Comparison of ENCODE assay signal across 15 cellular contexts in the genomic region with DNA sequence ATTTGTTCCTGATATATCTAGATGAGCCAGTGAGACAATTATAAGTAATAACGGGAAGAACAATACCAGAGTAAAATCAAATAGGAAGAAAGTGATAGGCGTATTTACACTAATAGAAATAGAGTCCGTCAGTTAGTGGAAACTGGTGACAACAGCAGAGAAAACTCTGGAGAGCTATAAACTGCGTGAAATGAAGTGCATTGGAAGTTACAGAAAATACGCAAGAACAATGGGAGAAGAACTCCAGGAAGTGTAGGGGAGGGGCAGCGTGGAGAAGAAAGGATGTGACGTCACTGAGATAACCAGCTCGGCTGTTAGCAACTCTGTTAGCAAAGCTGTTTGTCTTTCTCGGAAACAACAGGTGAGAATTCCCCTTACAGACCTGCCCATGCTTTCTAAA. TPM values are rescaled to one million over a fixed set of nuclear protein-coding genes. Genes with fewer than 3 reads are reported as not detected.
"Had no signal": no experiment of that assay in that cellular context is flagged by ENCODE, and none has a peak within 500 bp of the region (broad histone marks: within the 10 kb centered on the region; RNA-seq: fewer than 3 reads in every experiment).

A gene (plus strand): TSS at position 301 of the 400 bp plus-strand sequence. CDS start 178 bp downstream, outside the sequence.

RNA-seq across cellular contexts. Expression of the gene that starts here (rescaled TPM):
- total RNA-seq: activated B cell treated with CpG ODN at 0.5 μM for 24 hours; activated CD4-positive, alpha-beta memory T cell treated with anti-CD3 and anti-CD28 coated beads for 36 hours; activated CD4-positive, alpha-beta memory T cell treated with anti-CD3 and anti-CD28 coated beads, Interleukin-2, amount 10 ng/mL, durations not matched to agents 7 days and 5 days; activated CD4-positive, alpha-beta T cell treated with anti-CD3 and anti-CD28 coated beads for 36 hours; activated CD4-positive, alpha-beta T cell treated with anti-CD3 and anti-CD28 coated beads, Interleukin-2, amount 10 ng/mL, durations not matched to agents 24 days and 14 days; activated CD4-positive, alpha-beta T cell treated with anti-CD3 and anti-CD28 coated beads, Interleukin-2, amount 10 ng/mL, durations not matched to agents 7 days and 5 days; activated CD8-positive, alpha-beta memory T cell treated with anti-CD3 and anti-CD28 coated beads for 36 hours; activated CD8-positive, alpha-beta memory T cell treated with anti-CD3 and anti-CD28 coated beads, Interleukin-2, amount 10 ng/mL, durations not matched to agents 7 days and 5 days; activated CD8-positive, alpha-beta T cell treated with anti-CD3 and anti-CD28 coated beads for 36 hours; activated CD8-positive, alpha-beta T cell treated with anti-CD3 and anti-CD28 coated beads, Interleukin-2, amount 10 ng/mL, durations not matched to agents 7 days and 5 days; T-cell; T-helper 1 cell treated with Interleukin-12 subunit alpha and Interleukin-12 subunit beta and Interleukin-4 antibody, amounts not matched to agents 30 ng/mL and 1 ng/mL, for 36 hours; T-helper 17 cell; T-helper 2 cell treated with Interferon-gamma antibody and Interleukin-4, amounts not matched to agents 100 ng/mL and 5 ng/mL, for 36 hours; WTC11 had no signal
